ENCODE assay signal across 12 cellular contexts in the genomic region with DNA sequence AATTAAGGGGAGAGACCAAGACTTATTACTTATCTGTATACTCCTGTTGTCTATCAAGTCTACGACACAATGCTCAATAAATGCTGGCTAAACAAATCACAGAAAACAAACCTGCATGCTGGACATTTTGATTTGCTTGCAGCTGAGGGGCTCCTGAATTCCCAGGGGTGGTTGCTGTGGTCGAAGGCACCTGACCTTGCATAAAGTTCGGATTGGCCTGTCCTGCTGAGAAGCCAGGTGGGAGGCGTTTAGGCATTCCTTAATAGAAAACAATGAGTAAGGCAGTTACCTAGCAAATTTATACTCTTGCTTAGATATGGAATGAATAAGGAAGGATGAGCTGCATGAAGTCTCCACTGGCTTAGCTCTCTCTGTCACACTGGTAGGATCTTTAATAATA.
"Had no signal": no experiment of that assay in that cellular context is flagged by ENCODE, and none has a peak within 500 bp of the region (broad histone marks: within the 10 kb centered on the region; RNA-seq: fewer than 3 reads in every experiment).

No MANE protein-coding gene starts in this region.

- H3K27me3 ChIP-seq: dorsolateral prefrontal cortex, upper lobe of right lung had no signal

- ATAC-seq: activated CD4-positive, CD25-positive, alpha-beta regulatory T cell treated with anti-CD3 and anti-CD28 coated beads, Interleukin-2, amount 50 U/mL, for 24 hours; esophagus mucosa; natural killer cell treated with Interleukin-12 subunit alpha and Interleukin-12 subunit beta and Interleukin-15 and Interleukin-18, amount 100 ng/mL, for 72 hours; stimulated activated naive CD8-positive, alpha-beta T cell treated with anti-CD3 and anti-CD28 coated beads, Interleukin-15, amount 100 ng/mL, for 72 hours; upper lobe of right lung had no signal

- H3K27me3 Mint-ChIP-seq: natural killer cell treated with Interleukin-12 subunit alpha and Interleukin-12 subunit beta and Interleukin-15 and Interleukin-18, amount 100 ng/mL, for 72 hours; stimulated activated naive CD8-positive, alpha-beta T cell treated with anti-CD3 and anti-CD28 coated beads, Interleukin-15, amount 100 ng/mL, for 72 hours had no signal

- H3K4me1 Mint-ChIP-seq: stimulated activated naive CD8-positive, alpha-beta T cell treated with anti-CD3 and anti-CD28 coated beads, Interleukin-15, amount 100 ng/mL, for 72 hours had no signal

- H3K4me3 ChIP-seq: dorsolateral prefrontal cortex, upper lobe of right lung had no signal

- H3K9me3 ChIP-seq: upper lobe of right lung had no signal

- H3K9me3 Mint-ChIP-seq: natural killer cell treated with Interleukin-12 subunit alpha and Interleukin-12 subunit beta and Interleukin-15 and Interleukin-18, amount 100 ng/mL, for 72 hours; stimulated activated naive CD8-positive, alpha-beta T cell treated with anti-CD3 and anti-CD28 coated beads, Interleukin-15, amount 100 ng/mL, for 72 hours; T-helper 2 cell treated with Interferon-gamma antibody and Interleukin-4, amounts not matched to agents 5 μg/mL and 100 μg/mL, for 36 hours had no signal

- DNase-seq: activated naive CD4-positive, alpha-beta T cell treated with anti-CD3 and anti-CD28 coated beads, Interleukin-2, amount 50 U/mL, for 16 hours; dorsolateral prefrontal cortex; kidney glomerular epithelial cell; nucleus accumbens; posterior cingulate gyrus; stimulated activated CD4-positive, alpha-beta T cell treated with anti-CD3 and anti-CD28 coated beads, Interleukin-4, amount 100 ng/mL, for 24 hours; stimulated activated naive CD8-positive, alpha-beta T cell treated with anti-CD3 and anti-CD28 coated beads, Interleukin-15, amount 100 ng/mL, for 72 hours; upper lobe of right lung had no signal

- H3K4me1 ChIP-seq: upper lobe of right lung had no signal

- H3K27ac Mint-ChIP-seq: natural killer cell treated with Interleukin-12 subunit alpha and Interleukin-12 subunit beta and Interleukin-15 and Interleukin-18, amount 100 ng/mL, for 72 hours; T-helper 2 cell treated with Interferon-gamma antibody and Interleukin-4, amounts not matched to agents 5 μg/mL and 100 μg/mL, for 36 hours had no signal

- H3K4me3 Mint-ChIP-seq: natural killer cell treated with Interleukin-12 subunit alpha and Interleukin-12 subunit beta and Interleukin-15 and Interleukin-18, amount 100 ng/mL, for 72 hours; stimulated activated naive CD8-positive, alpha-beta T cell treated with anti-CD3 and anti-CD28 coated beads, Interleukin-15, amount 100 ng/mL, for 72 hours; T-helper 2 cell treated with Interferon-gamma antibody and Interleukin-4, amounts not matched to agents 5 μg/mL and 100 μg/mL, for 36 hours had no signal

- H3K27ac ChIP-seq: upper lobe of right lung had no signal
